23 cellular contexts compared by ENCODE assay signal in the genomic region with DNA sequence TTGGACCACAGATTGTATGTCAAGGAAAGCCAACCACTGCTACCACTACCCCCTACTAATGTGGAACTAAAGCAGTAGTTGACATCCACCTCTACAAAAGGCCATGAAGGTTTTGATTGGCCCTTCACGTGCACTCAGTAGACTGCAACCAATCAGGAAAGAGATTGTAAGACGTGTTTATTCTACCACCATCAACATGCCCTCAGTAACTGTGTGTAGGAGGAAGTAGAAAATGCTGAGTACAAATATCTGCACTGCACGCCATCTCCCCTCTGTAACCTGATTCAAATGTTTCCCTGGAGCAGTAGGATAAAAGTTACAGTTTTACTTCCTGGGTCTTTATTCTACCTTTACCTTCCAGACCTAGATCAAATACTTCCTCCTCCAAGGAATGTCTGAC. TPM values are rescaled to one million over a fixed set of nuclear protein-coding genes. Genes with fewer than 3 reads are reported as not detected.
DNase-seq lines count a peak whose midpoint lies in the region; ATAC-seq, FAIRE-seq and TF ChIP-seq lines count a peak whose summit lies in the region.
"Had no signal": no experiment of that assay in that cellular context is flagged by ENCODE, and none has a peak within 500 bp of the region (broad histone marks: within the 10 kb centered on the region; RNA-seq: fewer than 3 reads in every experiment).

No MANE protein-coding gene starts in this region.

- H3K4me3 ChIP-seq in mammary epithelial cell (replicated peaks in 1 of 3; ENCODE audit: insufficient read depth in 1 of 3, low read depth in 2 of 3, low read length in 3 of 3), result no peak overlapping the region
- H3K4me3 ChIP-seq: HAP-1, tibial artery had no signal

- CTCF ChIA-PET in mammary epithelial cell (lab: Charles Lee; ENCODE audit: low non-redundant PET), result no interaction called here

- POLR2A ChIA-PET in activated naive CD8-positive, alpha-beta T cell treated with anti-CD3 and anti-CD28 coated beads, Interleukin-2, amount 10 ng/mL, durations not matched to agents 7 days and 5 days (lab: Charles Lee), result interaction anchor here (1.1 kb wide), 1 partner anchor 52 kb away, joined by 4 read pairs; no protein-coding TSS in a partner anchor

- ATAC-seq in activated naive CD8-positive, alpha-beta T cell treated with anti-CD3 and anti-CD28 coated beads, Interleukin-2, amount 10 ng/mL, durations not matched to agents 7 days and 5 days (ENCODE audit: low read depth), result no peak
- ATAC-seq in T-helper 17 cell, result peak; percentile 32
- peak; percentile 42 for ATAC-seq in sciatic nerve
- ATAC-seq in HG03460 (IDR thresholded peaks at IDR 0.05; ENCODE audit: unreplicated experiment), result no peak
- ATAC-seq: natural killer cell; PC-3; stimulated activated naive B cell treated with anti-CD40 and anti-IgM and Interleukin-4, amounts not matched to agents 10 μg/mL and 1 μg/mL and 100 μg/mL, for 72 hours had no signal

- no peaks in the 10 kb centered on the region for H4K20me1 ChIP-seq in mammary epithelial cell (ENCODE audit: insufficient read depth, low read length)

- H3K4me3 Mint-ChIP-seq in activated naive CD8-positive, alpha-beta T cell treated with anti-CD3 and anti-CD28 coated beads, Interleukin-2, amount 10 ng/mL, durations not matched to agents 7 days and 5 days, result no peak overlapping the region
- H3K4me3 Mint-ChIP-seq in activated naive CD8-positive, alpha-beta T cell treated with anti-CD3 and anti-CD28 coated beads for 36 hours, result no peak overlapping the region
- no peak overlapping the region for H3K4me3 Mint-ChIP-seq in T-helper 17 cell
- H3K4me3 Mint-ChIP-seq: natural killer cell; stimulated activated naive B cell treated with anti-CD40 and anti-IgM and Interleukin-4, amounts not matched to agents 10 μg/mL and 1 μg/mL and 100 μg/mL, for 72 hours had no signal

- intact Hi-C loops in sciatic nerve (cut with DNase I) (no loop called here), mammary epithelial cell (cut with micrococcal nuclease) (no loop called here)

- no peaks in the 10 kb centered on the region for H3K79me2 ChIP-seq in mammary epithelial cell (ENCODE audit: insufficient read depth, low read length)

- no peak overlapping the region for H3K27ac ChIP-seq in mammary epithelial cell (ENCODE audit: insufficient read depth, low read depth, low read length)
- H3K27ac ChIP-seq: tibial artery had no signal

- no peaks in the 10 kb centered on the region for H3K9me3 Mint-ChIP-seq in activated naive CD8-positive, alpha-beta T cell treated with anti-CD3 and anti-CD28 coated beads, Interleukin-2, amount 10 ng/mL, durations not matched to agents 7 days and 5 days
- H3K9me3 Mint-ChIP-seq in activated naive CD8-positive, alpha-beta T cell treated with anti-CD3 and anti-CD28 coated beads for 36 hours, result no peaks in the 10 kb centered on the region
- H3K9me3 Mint-ChIP-seq: CD8-positive, alpha-beta memory T cell; natural killer cell; stimulated activated naive B cell treated with anti-CD40 and anti-IgM and Interleukin-4, amounts not matched to agents 10 μg/mL and 1 μg/mL and 100 μg/mL, for 72 hours had no signal

- H2AFZ ChIP-seq in mammary epithelial cell (ENCODE audit: low read depth, low read length), result no peak overlapping the region

- no peaks in the 10 kb centered on the region for H3K27me3 Mint-ChIP-seq in activated naive CD8-positive, alpha-beta T cell treated with anti-CD3 and anti-CD28 coated beads, Interleukin-2, amount 10 ng/mL, durations not matched to agents 7 days and 5 days
- H3K27me3 Mint-ChIP-seq in activated naive CD8-positive, alpha-beta T cell treated with anti-CD3 and anti-CD28 coated beads for 36 hours, result no peaks in the 10 kb centered on the region
- no peaks in the 10 kb centered on the region for H3K27me3 Mint-ChIP-seq in T-helper 17 cell
- H3K27me3 Mint-ChIP-seq: CD8-positive, alpha-beta memory T cell; stimulated activated naive B cell treated with anti-CD40 and anti-IgM and Interleukin-4, amounts not matched to agents 10 μg/mL and 1 μg/mL and 100 μg/mL, for 72 hours had no signal

- in situ Hi-C loops in mammary epithelial cell (cut with MboI; ENCODE audit: low sequenced_read_pairs in 2 of 2), result loop anchor here in 1 of 2 donors (25.0 kb wide), 1 partner anchor 468 kb away; no protein-coding TSS in a partner anchor

- H3K9me3 ChIP-seq in T-helper 17 cell (ENCODE audit: control insufficient read depth, low read length, poor library complexity, severe bottlenecking), result no peaks in the 10 kb centered on the region
- no peaks in the 10 kb centered on the region for H3K9me3 ChIP-seq in mammary epithelial cell (replicated peaks; ENCODE audit: insufficient read depth, low read length)
- H3K9me3 ChIP-seq: tibial artery had no signal

- TF ChIP-seq CTCF in D721Med (IDR thresholded peaks at IDR 0.05; ENCODE audit: insufficient read depth, missing control alignments) (no peak), mammary epithelial cell (conservative IDR thresholded peaks at IDR 0.05 in 1 of 2, IDR thresholded peaks at IDR 0.05 in 1 of 2; ENCODE audit: extremely low read depth in 1 of 2, insufficient read depth in 1 of 2, low read depth in 1 of 2, low read length in 2 of 2) (no peak)

- peaks cover 33% of the 10 kb centered on the region for H3K4me1 Mint-ChIP-seq in activated naive CD8-positive, alpha-beta T cell treated with anti-CD3 and anti-CD28 coated beads, Interleukin-2, amount 10 ng/mL, durations not matched to agents 7 days and 5 days
- peaks cover 16% of the 10 kb centered on the region for H3K4me1 Mint-ChIP-seq in activated naive CD8-positive, alpha-beta T cell treated with anti-CD3 and anti-CD28 coated beads for 36 hours
- H3K4me1 Mint-ChIP-seq in T-helper 17 cell, result peaks cover 27% of the 10 kb centered on the region

- peaks cover 5% of the 10 kb centered on the region for H3K36me3 Mint-ChIP-seq in activated naive CD8-positive, alpha-beta T cell treated with anti-CD3 and anti-CD28 coated beads, Interleukin-2, amount 10 ng/mL, durations not matched to agents 7 days and 5 days
- peaks cover 6% of the 10 kb centered on the region for H3K36me3 Mint-ChIP-seq in activated naive CD8-positive, alpha-beta T cell treated with anti-CD3 and anti-CD28 coated beads for 36 hours
- no peaks in the 10 kb centered on the region for H3K36me3 Mint-ChIP-seq in T-helper 17 cell (ENCODE audit: low read depth)
- H3K36me3 Mint-ChIP-seq: natural killer cell; stimulated activated naive B cell treated with anti-CD40 and anti-IgM and Interleukin-4, amounts not matched to agents 10 μg/mL and 1 μg/mL and 100 μg/mL, for 72 hours had no signal

- H3K36me3 ChIP-seq in mammary epithelial cell (ENCODE audit: insufficient read depth, low read length), result no peaks in the 10 kb centered on the region
- H3K36me3 ChIP-seq: HAP-1, tibial artery had no signal

- no peak overlapping the region for H3K9ac ChIP-seq in mammary epithelial cell (ENCODE audit: insufficient read depth, low read length)

- dilution Hi-C loops in mammary epithelial cell (cut with HindIII; ENCODE audit: low sequenced_read_pairs), result loop anchor here (5.0 kb wide), 1 partner anchor 273 kb away; no protein-coding TSS in a partner anchor

- BruUV-seq in mammary epithelial cell (replicated peaks; lab: Mats Ljungman, UMichigan), result no TSS peak

- no peaks in the 10 kb centered on the region for H3K27me3 ChIP-seq in mammary epithelial cell (ENCODE audit: insufficient read depth, low read length)

- WGBS in mammary epithelial cell (ENCODE audit: low coverage, missing lambda C conversion rate), result 72% methylated on average over 3 of the region's 3 CpGs

- peaks cover 8% of the 10 kb centered on the region for H3K4me1 ChIP-seq in mammary epithelial cell (ENCODE audit: insufficient read depth, low read length)
- H3K4me1 ChIP-seq: tibial artery had no signal

- DNase-seq in activated naive CD8-positive, alpha-beta T cell treated with anti-CD3 and anti-CD28 coated beads, Interleukin-2, amount 10 ng/mL, durations not matched to agents 7 days and 5 days, result no peak
- DNase-seq in activated naive CD8-positive, alpha-beta T cell treated with anti-CD3 and anti-CD28 coated beads for 36 hours, result no peak
- DNase-seq in GM12891 (ENCODE audit: insufficient read length, low spot score) (no peak), T-helper 17 cell (no peak), sciatic nerve (ENCODE audit: low spot score) (no peak), D721Med (ENCODE audit: insufficient read length, low spot score) (no peak), mammary epithelial cell (no peak)
- DNase-seq: activated CD4-positive, alpha-beta T cell treated with anti-CD3 and anti-CD28 coated beads, Interleukin-2, amount 50 U/mL, for 48 hours; activated naive CD4-positive, alpha-beta T cell treated with anti-CD3 and anti-CD28 coated beads, Interleukin-2, amount 50 U/mL, for 16 hours; CD8-positive, alpha-beta memory T cell; DMS79 treated with DMSO at 0.1 percent for 48 hours; kidney; mesenchymal stem cell; natural killer cell; NCI-H524; PC-3; posterior cingulate gyrus; stimulated activated CD4-positive, alpha-beta T cell treated with anti-CD3 and anti-CD28 coated beads, Interleukin-1b, Interleukin-23, amount 100 ng/mL, for 48 hours; stimulated activated naive B cell treated with anti-CD40 and anti-IgM and Interleukin-4, amounts not matched to agents 10 μg/mL and 1 μg/mL and 100 μg/mL, for 72 hours; tibial artery had no signal

- TF ChIP-seq POLR2A in GM12891 (IDR thresholded peaks at IDR 0.05; ENCODE audit: low read depth, low read length), result no peak

- no peak overlapping the region for H3K4me2 ChIP-seq in mammary epithelial cell (ENCODE audit: insufficient read depth, low read depth, low read length)

- FAIRE-seq in GM12891 (lab: Jason Lieb, UNC) (peak; percentile 43), D721Med (lab: Jason Lieb, UNC) (no peak)
- FAIRE-seq: HTR-8/SVneo, kidney had no signal

- peak overlapping the region; percentile 36 for H3K27ac Mint-ChIP-seq in activated naive CD8-positive, alpha-beta T cell treated with anti-CD3 and anti-CD28 coated beads, Interleukin-2, amount 10 ng/mL, durations not matched to agents 7 days and 5 days
- no peak overlapping the region for H3K27ac Mint-ChIP-seq in activated naive CD8-positive, alpha-beta T cell treated with anti-CD3 and anti-CD28 coated beads for 36 hours
- peak overlapping the region; percentile 80 for H3K27ac Mint-ChIP-seq in T-helper 17 cell
- H3K27ac Mint-ChIP-seq: stimulated activated naive B cell treated with anti-CD40 and anti-IgM and Interleukin-4, amounts not matched to agents 10 μg/mL and 1 μg/mL and 100 μg/mL, for 72 hours had no signal

TF ChIP-seq in GM12891, 5 proteins besides CTCF, POLR2A, EP300 and RAD21 (continues in another document):
- TF ChIP-seq TAF1 (IDR thresholded peaks at IDR 0.05; ENCODE audit: low read depth, low read length), result no peak
- no peak for TF ChIP-seq SPI1 (IDR thresholded peaks at IDR 0.05; ENCODE audit: low read depth, low read length)
- TF ChIP-seq POLR2AphosphoS5 (IDR thresholded peaks at IDR 0.05; ENCODE audit: low read depth, low read length), result no peak
- no peak for TF ChIP-seq POU2F2 (IDR thresholded peaks at IDR 0.05; ENCODE audit: low read depth, low read length)

RNA-seq across cellular contexts. Expression of a gene that starts 2.9 kb away (rescaled TPM):
- 10 to 100 TPM; 45.2 to 46.1 TPM for total RNA-seq in activated naive CD8-positive, alpha-beta T cell treated with anti-CD3 and anti-CD28 coated beads, Interleukin-2, amount 10 ng/mL, durations not matched to agents 7 days and 5 days
- 10 to 100 TPM; 25.5 to 26.5 TPM for total RNA-seq in activated naive CD8-positive, alpha-beta T cell treated with anti-CD3 and anti-CD28 coated beads for 36 hours
- polyA plus RNA-seq in GM12891 (2012; ENCODE audit: low read depth, missing spikeins), result 3.9 TPM
- total RNA-seq in T-helper 17 cell, result 10 to 100 TPM; 16.4 to 21.2 TPM
- 14.3 TPM for total RNA-seq in sciatic nerve
- 1 to 10 TPM; 4.5 to 5.7 TPM for total RNA-seq in mammary epithelial cell
- 2.9 TPM for polyA plus RNA-seq in mammary epithelial cell
- 8.0 TPM for polyA minus RNA-seq in mammary epithelial cell

Comparison
In these comparisons a context has a peak if more than half of its experiments do, and no peak if none do; other contexts are left out.
1. ATAC-seq: peak in T-helper 17 cell (single experiment) and sciatic nerve (single experiment); none in activated naive CD8-positive, alpha-beta T cell treated with anti-CD3 and anti-CD28 coated beads, Interleukin-2, amount 10 ng/mL, durations not matched to agents 7 days and 5 days (single experiment) and HG03460 (single experiment).